Comparison of ENCODE assay signal across 9 cellular contexts in the genomic region with DNA sequence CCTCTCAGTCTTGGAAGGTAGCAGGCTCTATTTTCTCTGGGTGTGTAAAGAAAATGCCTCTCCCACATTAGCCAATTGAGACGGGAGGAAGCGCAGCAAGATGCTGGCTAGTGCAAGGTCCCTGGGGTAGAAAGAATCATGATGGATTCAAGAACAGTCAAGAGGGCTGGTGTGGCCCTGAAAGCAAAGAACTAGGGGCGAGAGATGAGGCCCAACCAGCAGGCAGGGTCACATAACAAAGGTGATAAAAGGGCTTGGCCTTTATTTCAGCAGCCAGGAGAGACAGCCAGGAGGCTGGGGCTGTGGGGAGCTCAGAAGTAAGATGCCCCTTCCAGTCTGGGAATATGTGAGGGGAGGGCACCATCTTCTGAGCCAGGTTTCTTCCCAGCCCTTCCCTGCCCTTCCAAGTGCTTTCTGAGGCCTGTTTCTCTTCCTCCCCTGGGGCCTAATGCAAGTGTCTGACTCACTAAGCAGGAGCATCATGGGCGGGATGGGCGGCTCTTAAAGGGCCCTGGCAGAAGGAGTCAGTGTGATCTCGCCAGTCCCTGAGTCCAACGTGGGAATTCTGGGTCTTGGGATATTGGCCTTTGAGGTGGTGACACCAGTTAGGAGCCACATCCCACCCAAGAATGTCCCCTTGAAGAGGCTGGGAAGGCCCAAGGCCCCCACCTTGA. TPM values are rescaled to one million over a fixed set of nuclear protein-coding genes. Genes with fewer than 3 reads are reported as not detected.
DNase-seq lines count a peak whose midpoint lies in the region; ATAC-seq and TF ChIP-seq lines count a peak whose summit lies in the region.
"Had no signal": no experiment of that assay in that cellular context is flagged by ENCODE, and none has a peak within 500 bp of the region (broad histone marks: within the 10 kb centered on the region; RNA-seq: fewer than 3 reads in every experiment).

No MANE protein-coding gene starts in this region.

- H3K9me3 ChIP-seq in adipocyte (ENCODE audit: control insufficient read depth, low read length) (no peaks in the 10 kb centered on the region), thyroid gland (no peaks in the 10 kb centered on the region)

- ATAC-seq in GM21528 (IDR thresholded peaks at IDR 0.05; ENCODE audit: low FRiP score, unreplicated experiment) (no peak), HG03280 (IDR thresholded peaks at IDR 0.05; ENCODE audit: unreplicated experiment) (no peak), HG02840 (IDR thresholded peaks at IDR 0.05; ENCODE audit: low FRiP score, unreplicated experiment) (no peak)

- WGBS in thyroid gland, 2 donors: 74 to 78% methylated on average over 4 to 7 of the region's 7 CpGs

- H3K27me3 ChIP-seq in adipocyte (replicated peaks; ENCODE audit: control insufficient read depth, insufficient read depth, low read length): no peaks in the 10 kb centered on the region
- no peaks in the 10 kb centered on the region for H3K27me3 ChIP-seq in thyroid gland

- TF ChIP-seq CTCF in AG09319 (IDR thresholded peaks at IDR 0.05; ENCODE audit: low read depth, low read length) (no peak), thyroid gland (IDR thresholded peaks at IDR 0.05) (no peak)

- H3K4me3 ChIP-seq in adipocyte (ENCODE audit: low read length) (no peak overlapping the region), thyroid gland (replicated peaks in 1 of 3) (no peak overlapping the region)
- H3K4me3 ChIP-seq: cardiac muscle cell had no signal

- intact Hi-C loops in thyroid gland (cut with DNase I): no loop called here

- H3K4me1 ChIP-seq in adipocyte (ENCODE audit: control insufficient read depth, insufficient read depth, low read length) (peaks cover 34% of the 10 kb centered on the region), thyroid gland (peaks cover 0 to 27% of the 10 kb centered on the region in 2 donors)

- no peak for TF ChIP-seq POLR2A in thyroid gland (IDR thresholded peaks at IDR 0.05)

- DNase-seq in AG09319 (ENCODE audit: extremely low read depth, low read depth) (peak; percentile 58), HS-27A (ENCODE audit: low read depth) (peak; percentile 77), adipocyte (ENCODE audit: low read depth) (peak; percentile 93), hepatic stellate cell (ENCODE audit: low spot score) (peak; percentile 92), thyroid gland (peak; percentile 30 to 32)

- no peaks in the 10 kb centered on the region for H3K36me3 ChIP-seq in adipocyte (ENCODE audit: control insufficient read depth, insufficient read depth, low read length, severe bottlenecking)
- H3K36me3 ChIP-seq in thyroid gland: no peaks in the 10 kb centered on the region
- H3K36me3 ChIP-seq: cardiac muscle cell had no signal

- peak overlapping the region in 2 of 3 donors; percentile 46 to 63 for H3K27ac ChIP-seq in thyroid gland
- H3K27ac ChIP-seq: cardiac muscle cell had no signal

- H3K9ac ChIP-seq in adipocyte (ENCODE audit: low read length): peak overlapping the region; percentile 66

RNA-seq across cellular contexts. Expression of a gene that starts 3.9 kb away (rescaled TPM):
- 10 to 100 TPM; 14.1 to 33.5 (median 20.5) TPM for total RNA-seq in thyroid gland
- total RNA-seq: cardiac muscle cell had no signal

RNA-seq across cellular contexts. Expression of a gene that starts 23.7 kb away (rescaled TPM):
- total RNA-seq in thyroid gland: 1 to 10 TPM in 3 of 4 donors, under 1 TPM in 1; 0.40 to 4.0 (median 1.7) TPM

RNA-seq across cellular contexts. Expression of a gene that starts 53.5 kb away (rescaled TPM):
- 100 to 1,000 TPM; 212 to 659 (median 321) TPM for total RNA-seq in thyroid gland

Comparison
In these comparisons a context has a peak if more than half of its experiments do, and no peak if none do; other contexts are left out.
1. DNase-seq: peak in every context shown above with its lines; median percentile 93 in adipocyte; 92 in hepatic stellate cell; 77 in HS-27A; 58 in AG09319; 31 in thyroid gland.